In the genomic region with DNA sequence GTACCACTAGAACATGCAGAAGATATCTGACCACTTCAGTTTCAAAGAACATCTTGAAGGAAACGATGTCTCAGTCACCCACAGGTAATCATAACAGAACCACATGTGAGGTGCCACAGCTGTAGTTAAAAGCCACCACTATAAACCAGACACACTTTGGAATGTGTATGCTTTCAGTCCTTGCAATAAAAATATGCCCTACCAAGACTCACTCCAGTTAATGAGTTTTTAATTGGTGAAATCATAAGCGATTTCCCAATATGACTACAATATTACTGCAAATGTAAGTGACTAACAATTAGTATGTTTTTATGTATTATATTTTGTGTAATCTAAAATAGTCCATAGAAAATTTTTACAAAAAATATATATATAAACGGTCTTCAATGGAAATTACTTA, we compare ENCODE assay signal across 22 cellular contexts.
DNase-seq lines count a peak whose midpoint lies in the region; ATAC-seq, FAIRE-seq and TF ChIP-seq lines count a peak whose summit lies in the region.
"Had no signal": no experiment of that assay in that cellular context is flagged by ENCODE, and none has a peak within 500 bp of the region (broad histone marks: within the 10 kb centered on the region; RNA-seq: fewer than 3 reads in every experiment).

No MANE protein-coding gene starts in this region.

- H3K4me3 ChIP-seq in epithelial cell of esophagus (ENCODE audit: low read length): no peak overlapping the region
- H3K4me3 ChIP-seq in fibroblast of villous mesenchyme (ENCODE audit: low read depth, low read length): no peak overlapping the region
- H3K4me3 ChIP-seq in small intestine (ENCODE audit: low read depth in 1 of 2, low read length in 2 of 2): no peak overlapping the region
- H3K4me3 ChIP-seq: A549, BLaER1, GM23338, HAP-1 had no signal

- H3K27me3 ChIP-seq in small intestine (ENCODE audit: control insufficient read depth in 2 of 2, insufficient read depth in 2 of 2, low read length in 2 of 2): no peaks in the 10 kb centered on the region
- H3K27me3 ChIP-seq: BLaER1 had no signal

- DNase-seq in epithelial cell of esophagus (ENCODE audit: low read depth) (peak; percentile 18), fibroblast of villous mesenchyme (ENCODE audit: low read depth) (peak; percentile 23), small intestine (peak; percentile 64)
- no peak for DNase-seq in activated CD4-positive, alpha-beta T cell treated with anti-CD3 and anti-CD28 coated beads for 1 hour
- DNase-seq: ACHN; Caco-2; CD4-positive, CD25-positive, alpha-beta regulatory T cell; CD8-positive, alpha-beta T cell; DMS153; DND-41; HFFc6 had no signal

- 39 to 73% (median 53%) methylated on average over 3 of the region's 3 CpGs for WGBS in small intestine, 3 donors

- no peaks in the 10 kb centered on the region for H3K9me3 ChIP-seq in small intestine (ENCODE audit: control insufficient read depth, low read depth)
- H3K9me3 ChIP-seq: A549, BLaER1, Caco-2, HAP-1 had no signal

- no peaks in the 10 kb centered on the region for H3K4me1 ChIP-seq in small intestine (ENCODE audit: control insufficient read depth in 2 of 2, insufficient read depth in 1 of 2, low read depth in 1 of 2, low read length in 1 of 2)
- H3K4me1 ChIP-seq: BLaER1, Caco-2, HAP-1 had no signal

- H3K27ac ChIP-seq in small intestine (ENCODE audit: low read depth in 1 of 2, low read length in 1 of 2): no peak overlapping the region
- H3K27ac ChIP-seq: 22Rv1, BLaER1, C4-2B had no signal

- ATAC-seq in GM18517 (IDR thresholded peaks at IDR 0.05; ENCODE audit: unreplicated experiment) (no peak), GM19023 (IDR thresholded peaks at IDR 0.05; ENCODE audit: unreplicated experiment) (no peak)
- ATAC-seq: A549; CD8-positive, alpha-beta T cell; GM23338 had no signal

- FAIRE-seq in A204.1 (lab: Jason Lieb, UNC) (peak; percentile 29), small intestine (lab: Jason Lieb, UNC) (peak; percentile 5)
- FAIRE-seq: A549, G401.6, GM12892 had no signal

- TF ChIP-seq CTCF in epithelial cell of esophagus (IDR thresholded peaks at IDR 0.05; ENCODE audit: insufficient read depth, low read depth, low read length, missing control alignments): no peak
- no peak for TF ChIP-seq CTCF in fibroblast of villous mesenchyme (IDR thresholded peaks at IDR 0.05; ENCODE audit: insufficient read depth, low read depth, low read length)

- H3K36me3 ChIP-seq in small intestine (ENCODE audit: control insufficient read depth in 2 of 2, insufficient read depth in 2 of 2, low read length in 2 of 2): no peaks in the 10 kb centered on the region
